ENCODE assay signal across 2 cellular contexts in the genomic region with DNA sequence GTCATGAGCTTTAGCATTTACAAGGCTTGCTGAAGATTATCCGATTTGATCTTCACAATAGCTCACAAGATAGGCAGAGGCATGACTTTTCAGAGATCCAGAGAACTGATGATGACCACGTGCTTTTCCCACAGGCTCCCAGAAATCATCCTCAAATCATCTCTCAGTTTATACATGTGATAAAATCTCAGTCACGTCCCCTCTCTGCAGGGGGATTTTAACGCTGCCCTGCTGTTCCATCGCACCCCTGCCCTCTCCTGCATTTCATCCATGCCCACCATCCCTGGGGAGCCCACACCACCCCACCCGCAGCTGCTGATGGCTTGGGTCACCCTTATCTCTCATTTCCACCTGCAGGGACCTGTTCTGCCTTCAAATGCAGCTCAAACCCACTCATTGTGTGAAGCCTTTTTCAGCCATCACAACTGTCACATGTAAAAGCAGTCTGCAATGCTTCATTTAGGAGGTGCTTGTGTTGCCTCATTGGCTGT.
TF ChIP-seq lines count a peak whose summit lies in the region.

No MANE protein-coding gene starts in this region.

TF ChIP-seq in H1, 55 proteins besides CTCF, POLR2A, EP300 and RAD21:
- TF ChIP-seq RBBP5 (IDR thresholded peaks at IDR 0.05; ENCODE audit: borderline replicate concordance, low read depth, low read length) (no peak), CTBP2 (IDR thresholded peaks at IDR 0.05; ENCODE audit: borderline replicate concordance, insufficient read depth, insufficient read length, low read length) (no peak), CHD1 (IDR thresholded peaks at IDR 0.05; ENCODE audit: low read depth, low read length) (no peak), RXRA (IDR thresholded peaks at IDR 0.05; ENCODE audit: insufficient read depth, low read depth, low read length) (no peak), MAX (IDR thresholded peaks at IDR 0.05) (no peak), PHF8 (conservative IDR thresholded peaks at IDR 0.05; ENCODE audit: low read depth, low read length) (no peak), BACH1 (IDR thresholded peaks at IDR 0.05; ENCODE audit: low read length) (no peak), SAP30 (IDR thresholded peaks at IDR 0.05; ENCODE audit: insufficient read depth, insufficient replicate concordance, low read length) (no peak), EZH2 (IDR thresholded peaks at IDR 0.05; ENCODE audit: low read depth, low read length, severe bottlenecking) (no peak)
- TF ChIP-seq, protein P1, sequence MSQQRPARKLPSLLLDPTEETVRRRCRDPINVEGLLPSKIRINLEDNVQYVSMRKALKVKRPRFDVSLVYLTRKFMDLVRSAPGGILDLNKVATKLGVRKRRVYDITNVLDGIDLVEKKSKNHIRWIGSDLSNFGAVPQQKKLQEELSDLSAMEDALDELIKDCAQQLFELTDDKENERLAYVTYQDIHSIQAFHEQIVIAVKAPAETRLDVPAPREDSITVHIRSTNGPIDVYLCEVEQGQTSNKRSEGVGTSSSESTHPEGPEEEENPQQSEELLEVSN (IDR thresholded peaks at IDR 0.05): no peak

TF ChIP-seq in neural cell, 6 proteins besides CTCF, POLR2A, EP300 and RAD21:
- TF ChIP-seq MXI1 (conservative IDR thresholded peaks at IDR 0.05; ENCODE audit: poor library complexity, severe bottlenecking): peak; percentile 62
- no peak for TF ChIP-seq POLR2AphosphoS5 (IDR thresholded peaks at IDR 0.05)
